ENCODE assay signal across 8 cellular contexts in genomic region chr13:49652691-49653305, GRCh38. TPM values are rescaled to one million over a fixed set of nuclear protein-coding genes. Genes with fewer than 3 reads are reported as not detected.
DNase-seq lines count a peak whose midpoint lies in the region; ATAC-seq and TF ChIP-seq lines count a peak whose summit lies in the region.

No MANE protein-coding gene starts in this region.

- no peak overlapping the region for H3K4me3 ChIP-seq in osteoblast (ENCODE audit: insufficient read depth, low read length)

- H3K27ac ChIP-seq in RWPE1 (no peak overlapping the region), osteoblast (ENCODE audit: low read depth, low read length) (no peak overlapping the region)

- TF ChIP-seq POLR2A in erythroblast (IDR thresholded peaks at IDR 0.05; ENCODE audit: low read length) = no peak

- H3K4me1 ChIP-seq in osteoblast (ENCODE audit: insufficient read depth, low read length) = peaks cover 6% of the 10 kb centered on the region

- DNase-seq in NCI-H2107 treated with DMSO at 0.1 percent for 48 hours (lab: John Stamatoyannopoulos, UW; ENCODE audit: unreplicated experiment) = peak; percentile 58
- DNase-seq in NCI-H2107 (lab: John Stamatoyannopoulos, UW) = no peak
- peak in 55 of 76 experiments; percentile 1 to 58 (median 24) for DNase-seq in HUDEP-2 (lab: John Stamatoyannopoulos, UW; ENCODE audit: unreplicated experiment in 76 of 76)
- peak; percentile 55 for DNase-seq in RWPE1 (ENCODE audit: low spot score)
- DNase-seq in erythroblast (lab: John Stamatoyannopoulos, UW) = peak; percentile 55 to 64
- peak; percentile 88 for DNase-seq in osteoblast (ENCODE audit: insufficient read length, low spot score, missing footprints)

- no peak overlapping the region for H3K4me2 ChIP-seq in osteoblast (ENCODE audit: insufficient read depth, low read length)

- POLR2A ChIA-PET in RWPE1 (lab: Yijun Ruan, JAX; ENCODE audit: low non-redundant PET) = no interaction called here

- CTCF ChIA-PET in RWPE1 (lab: Yijun Ruan, JAX) = interaction anchor here (0.6 to 0.8 kb wide), 5 partner anchors 21 to 283 kb away, joined by 3 read pairs; partner anchors contain the start of gene SPRYD7

- H3K9me3 ChIP-seq in osteoblast (ENCODE audit: low read depth, low read length) = no peaks in the 10 kb centered on the region

- peak; percentile 39 for TF ChIP-seq CTCF in RWPE1 (conservative IDR thresholded peaks at IDR 0.05; ENCODE audit: low read depth)
- peak; percentile 60 for TF ChIP-seq CTCF in osteoblast (IDR thresholded peaks at IDR 0.05; ENCODE audit: extremely low read depth, low read depth, low read length)

- H3K27me3 ChIP-seq in osteoblast (ENCODE audit: insufficient read depth, low read length) = no peaks in the 10 kb centered on the region

- no peaks in the 10 kb centered on the region for H4K20me1 ChIP-seq in osteoblast (ENCODE audit: insufficient read depth, low read length)

- ATAC-seq in GM18868 (IDR thresholded peaks at IDR 0.05; ENCODE audit: unreplicated experiment) (no peak), GM19455 (IDR thresholded peaks at IDR 0.05; ENCODE audit: unreplicated experiment) (no peak)

- H3K36me3 ChIP-seq in osteoblast (ENCODE audit: insufficient read depth, low read length) = peaks cover 6% of the 10 kb centered on the region

- no peaks in the 10 kb centered on the region for H3K79me2 ChIP-seq in osteoblast (ENCODE audit: insufficient read depth, low read length)

- H2AFZ ChIP-seq in osteoblast (ENCODE audit: low read length) = no peak overlapping the region

RNA-seq across cellular contexts. Expression of gene ARL11, which starts 24.5 kb away (rescaled TPM):
- total RNA-seq in osteoblast = not detected in 2 replicates

RNA-seq across cellular contexts. Expression of gene EBPL, which starts 38.5 kb away (rescaled TPM):
- total RNA-seq in osteoblast = 26.1 and 38.9 TPM in 2 replicates
